Comparison of ENCODE assay signal across 22 cellular contexts in genomic region chr6:167502471-167502870, GRCh38.
A peak's percentile ranks its signal among the peaks of the same experiment; 100 is the strongest.
DNase-seq lines count a peak whose midpoint lies in the region; ATAC-seq, FAIRE-seq and TF ChIP-seq lines count a peak whose summit lies in the region.
"Had no signal": no experiment of that assay in that cellular context is flagged by ENCODE, and none has a peak within 500 bp of the region (broad histone marks: within the 10 kb centered on the region; RNA-seq: fewer than 3 reads in every experiment).

No MANE protein-coding gene starts in this region.

- H3K9me3 ChIP-seq in HepG2 (ENCODE audit: low read length) (no peaks in the 10 kb centered on the region), right lobe of liver (no peaks in the 10 kb centered on the region), neural progenitor cell (ENCODE audit: low read depth) (no peaks in the 10 kb centered on the region), osteoblast (ENCODE audit: low read depth, low read length) (no peaks in the 10 kb centered on the region)
- H3K9me3 ChIP-seq: A549 had no signal

- no peaks in the 10 kb centered on the region for H3K36me3 ChIP-seq in HepG2 (replicated peaks in 1 of 2; ENCODE audit: control insufficient read depth in 1 of 2, insufficient read depth in 2 of 2, low read length in 2 of 2)
- H3K36me3 ChIP-seq in right lobe of liver, result no peaks in the 10 kb centered on the region
- no peaks in the 10 kb centered on the region for H3K36me3 ChIP-seq in neural progenitor cell
- no peaks in the 10 kb centered on the region for H3K36me3 ChIP-seq in osteoblast (ENCODE audit: insufficient read depth, low read length)

- TF ChIP-seq EP300 in HepG2 (IDR thresholded peaks at IDR 0.05; ENCODE audit: low read depth in 2 of 2, low read length in 2 of 2) (no peak), HepG2 (CRISPR knock-in tag; IDR thresholded peaks at IDR 0.05; ENCODE audit: borderline replicate concordance) (no peak)

- H4K20me1 ChIP-seq in HepG2 (ENCODE audit: insufficient read depth, low read length) (no peaks in the 10 kb centered on the region), neural progenitor cell (ENCODE audit: low read depth) (no peaks in the 10 kb centered on the region), osteoblast (ENCODE audit: insufficient read depth, low read length) (no peaks in the 10 kb centered on the region)

- in situ Hi-C loops in HepG2 (cut with HindIII; ENCODE audit: extremely low pct_ligation_motif_present, low pct_unique_long_range_greater_than_20kb), result no loop called here

- BruUV-seq in HepG2 (replicated peaks; lab: Mats Ljungman, UMichigan), result no TSS peak

- TF ChIP-seq POLR2A in HepG2 (IDR thresholded peaks at IDR 0.05; ENCODE audit: insufficient read depth in 1 of 2, low read depth in 2 of 2, low read length in 2 of 2) (no peak), right lobe of liver (IDR thresholded peaks at IDR 0.05) (no peak)

- H3F3A ChIP-seq in neural progenitor cell (ENCODE audit: low read depth), result no peaks in the 10 kb centered on the region

- H3K9ac ChIP-seq in HepG2 (ENCODE audit: insufficient read depth, low read depth, low read length) (no peak overlapping the region), neural progenitor cell (no peak overlapping the region)

- no peak overlapping the region for H3K4me2 ChIP-seq in HepG2 (ENCODE audit: low read depth, low read length)
- H3K4me2 ChIP-seq in neural progenitor cell, result no peak overlapping the region
- H3K4me2 ChIP-seq in osteoblast (ENCODE audit: insufficient read depth, low read length), result no peak overlapping the region
- H3K4me2 ChIP-seq: A549 had no signal

- peaks cover 2% of the 10 kb centered on the region for H3K36me3 Mint-ChIP-seq in neural progenitor cell
- H3K36me3 Mint-ChIP-seq: CD14-positive monocyte; CD4-positive, alpha-beta memory T cell; CD4-positive, CD25-positive, alpha-beta regulatory T cell; CD8-positive, alpha-beta memory T cell had no signal

- FAIRE-seq in HepG2 (lab: Jason Lieb, UNC), result no peak
- FAIRE-seq: A549, G401.6, GM12891, GM19239 had no signal

- intact Hi-C loops in HepG2 (cut with micrococcal nuclease; ENCODE audit: unreplicated experiment), result loop anchor here (5.0 kb wide), 2 partner anchors 325 to 395 kb away; partner anchors contain the start of gene AFDN
- intact Hi-C loops in right lobe of liver (cut with DNase I), result loop anchor here in 1 of 2 donors (10.0 kb wide), 1 partner anchor 242 kb away; no protein-coding TSS in a partner anchor
- intact Hi-C loops in posterior vena cava (cut with DNase I), result no loop called here

- H2AFZ ChIP-seq in HepG2 (ENCODE audit: low read length) (no peak overlapping the region), neural progenitor cell (replicated peaks) (no peak overlapping the region), osteoblast (ENCODE audit: low read length) (no peak overlapping the region)

- H3K27ac ChIP-seq in HepG2 (ENCODE audit: extremely low read length, insufficient read depth, low read length) (no peak overlapping the region), right lobe of liver (no peak overlapping the region), neural progenitor cell (no peak overlapping the region), osteoblast (ENCODE audit: low read depth, low read length) (no peak overlapping the region)
- H3K27ac ChIP-seq: 22Rv1, A549 had no signal

- peak overlapping the region; percentile 21 for H3K27ac Mint-ChIP-seq in neural progenitor cell
- H3K27ac Mint-ChIP-seq: B cell; CD4-positive, alpha-beta memory T cell; CD4-positive, CD25-positive, alpha-beta regulatory T cell had no signal

- no peak for TF ChIP-seq RAD21 in HepG2 (CRISPR knock-in tag; IDR thresholded peaks at IDR 0.05)

- H3K79me2 ChIP-seq in HepG2 (ENCODE audit: insufficient read depth, low read length) (no peaks in the 10 kb centered on the region), neural progenitor cell (ENCODE audit: low read depth) (no peaks in the 10 kb centered on the region), osteoblast (ENCODE audit: insufficient read depth, low read length) (no peaks in the 10 kb centered on the region)

- no peak overlapping the region for H3K4me3 Mint-ChIP-seq in neural progenitor cell
- H3K4me3 Mint-ChIP-seq: B cell; CD14-positive monocyte; CD4-positive, alpha-beta memory T cell; CD4-positive, CD25-positive, alpha-beta regulatory T cell; CD8-positive, alpha-beta memory T cell had no signal

- H3K4me1 ChIP-seq in HepG2 (ENCODE audit: insufficient read depth, low read length) (peaks cover 89% of the 10 kb centered on the region), right lobe of liver (peaks cover 0 to 39% (median 17%) of the 10 kb centered on the region in 4 donors), neural progenitor cell (peaks cover 10% of the 10 kb centered on the region), osteoblast (ENCODE audit: insufficient read depth, low read length) (no peaks in the 10 kb centered on the region)
- H3K4me1 ChIP-seq: A549 had no signal

- H3K9me3 Mint-ChIP-seq in neural progenitor cell, result peaks cover 2% of the 10 kb centered on the region
- H3K9me3 Mint-ChIP-seq: CD8-positive, alpha-beta memory T cell had no signal

- WGBS in HepG2 (ENCODE audit: low lambda C conversion rate), result 86% methylated on average over 7 of the region's 7 CpGs
- 75% methylated on average over 6 of the region's 7 CpGs for WGBS in right lobe of liver (ENCODE audit: insufficient coverage, low coverage, low lambda C conversion rate, missing lambda C conversion rate)

- POLR2A ChIA-PET in HepG2 (lab: Yijun Ruan, JAX), result no interaction called here

- no peak for ATAC-seq in HepG2
- ATAC-seq in right lobe of liver, result no peak

- no peak for DNase-seq in HepG2 (ENCODE audit: low spot score)
- DNase-seq in right lobe of liver, result no peak
- no peak for DNase-seq in neural progenitor cell (ENCODE audit: low spot score)
- DNase-seq in posterior vena cava (ENCODE audit: low spot score), result peak; percentile 69
- no peak for DNase-seq in NCI-H748 (lab: John Stamatoyannopoulos, UW; ENCODE audit: unreplicated experiment)
- no peak for DNase-seq in osteoblast (ENCODE audit: insufficient read length, low spot score, missing footprints)
- DNase-seq: AML-193; C1 segment of cervical spinal cord; CD4-positive, alpha-beta memory T cell; CD4-positive, CD25-positive, alpha-beta regulatory T cell; CD8-positive, alpha-beta memory T cell; COR-L47; DMS153; DMS79 treated with DMSO at 0.1 percent for 48 hours; GF-D8 had no signal

- H3K4me3 ChIP-seq in HepG2 (replicated peaks in 1 of 3; ENCODE audit: insufficient read depth in 1 of 3, low read depth in 2 of 3, low read length in 3 of 3) (no peak overlapping the region), right lobe of liver (no peak overlapping the region), neural progenitor cell (no peak overlapping the region), osteoblast (ENCODE audit: insufficient read depth, low read length) (no peak overlapping the region)
- H3K4me3 ChIP-seq: A549 had no signal

- no peak for TF ChIP-seq CTCF in HepG2 (CRISPR knock-in tag; IDR thresholded peaks at IDR 0.05)
- no peak for TF ChIP-seq CTCF in right lobe of liver (IDR thresholded peaks at IDR 0.05)
- TF ChIP-seq CTCF in neural progenitor cell (IDR thresholded peaks at IDR 0.05), result no peak
- TF ChIP-seq CTCF in osteoblast (IDR thresholded peaks at IDR 0.05; ENCODE audit: extremely low read depth, low read depth, low read length), result no peak

- H3K27me3 ChIP-seq in HepG2 (ENCODE audit: control insufficient read depth in 1 of 2, insufficient read depth in 2 of 2, low read length in 2 of 2), result no peaks in the 10 kb centered on the region
- H3K27me3 ChIP-seq in right lobe of liver, result no peaks in the 10 kb centered on the region
- H3K27me3 ChIP-seq in neural progenitor cell, result no peaks in the 10 kb centered on the region
- no peaks in the 10 kb centered on the region for H3K27me3 ChIP-seq in osteoblast (ENCODE audit: insufficient read depth, low read length)

- peaks cover 23% of the 10 kb centered on the region for H3K4me1 Mint-ChIP-seq in neural progenitor cell
- H3K4me1 Mint-ChIP-seq: B cell; CD14-positive monocyte; CD4-positive, alpha-beta memory T cell; CD4-positive, CD25-positive, alpha-beta regulatory T cell; CD8-positive, alpha-beta memory T cell had no signal

- CTCF ChIA-PET in HepG2 (lab: Yijun Ruan, JAX; ENCODE audit: low intra/inter-chr PET ratio, low total read pairs), result interaction anchor here (1.3 kb wide), 1 partner anchor 396 kb away, joined by 7 read pairs; no protein-coding TSS in a partner anchor

- peaks cover 15% of the 10 kb centered on the region for H3K27me3 Mint-ChIP-seq in neural progenitor cell (ENCODE audit: insufficient read depth, low read depth)
- H3K27me3 Mint-ChIP-seq: CD4-positive, CD25-positive, alpha-beta regulatory T cell had no signal

TF ChIP-seq in HepG2, 621 proteins besides CTCF, POLR2A, EP300 and RAD21 (continues in another document):
- TF ChIP-seq LCORL (IDR thresholded peaks at IDR 0.05), result no peak
- TF ChIP-seq LCORL (CRISPR knock-in tag; IDR thresholded peaks at IDR 0.05), result no peak
- TF ChIP-seq ZNF33B (CRISPR knock-in tag; IDR thresholded peaks at IDR 0.05), result no peak
- TF ChIP-seq ATAD3A (CRISPR knock-in tag; IDR thresholded peaks at IDR 0.05), result no peak
- no peak; the same call in 1 of the 2 replicates for TF ChIP-seq ZNF589 (CRISPR knock-in tag; conservative IDR thresholded peaks at IDR 0.05)
- TF ChIP-seq ZNF44 (CRISPR knock-in tag; IDR thresholded peaks at IDR 0.05), result no peak
- TF ChIP-seq, protein P1, sequence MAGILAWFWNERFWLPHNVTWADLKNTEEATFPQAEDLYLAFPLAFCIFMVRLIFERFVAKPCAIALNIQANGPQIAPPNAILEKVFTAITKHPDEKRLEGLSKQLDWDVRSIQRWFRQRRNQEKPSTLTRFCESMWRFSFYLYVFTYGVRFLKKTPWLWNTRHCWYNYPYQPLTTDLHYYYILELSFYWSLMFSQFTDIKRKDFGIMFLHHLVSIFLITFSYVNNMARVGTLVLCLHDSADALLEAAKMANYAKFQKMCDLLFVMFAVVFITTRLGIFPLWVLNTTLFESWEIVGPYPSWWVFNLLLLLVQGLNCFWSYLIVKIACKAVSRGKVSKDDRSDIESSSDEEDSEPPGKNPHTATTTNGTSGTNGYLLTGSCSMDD (CRISPR knock-in tag; IDR thresholded peaks at IDR 0.05), result no peak
